9 cellular contexts compared by ENCODE assay signal in the genomic region with DNA sequence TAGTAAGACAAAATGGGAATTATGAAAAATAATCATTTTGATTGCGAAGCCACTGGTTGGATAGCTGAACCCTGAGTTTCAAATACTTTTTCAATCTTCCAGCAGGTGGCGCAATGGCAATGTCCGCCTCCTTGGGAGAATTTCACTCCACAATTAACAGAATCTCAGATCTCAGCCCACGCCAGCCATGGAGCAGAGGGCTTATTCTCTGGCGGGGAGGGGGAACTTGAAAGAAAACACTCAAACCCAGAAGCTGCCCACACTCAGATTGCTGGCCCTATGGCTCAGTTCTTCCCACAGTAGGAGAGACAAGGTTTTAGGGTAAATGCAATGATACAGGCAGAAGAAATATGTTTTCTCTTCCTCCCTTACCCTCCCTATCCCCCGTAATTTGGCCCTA. TPM values are rescaled to one million over a fixed set of nuclear protein-coding genes. Genes with fewer than 3 reads are reported as not detected.
A peak's percentile ranks its signal among the peaks of the same experiment; 100 is the strongest.
DNase-seq lines count a peak whose midpoint lies in the region; ATAC-seq, FAIRE-seq and TF ChIP-seq lines count a peak whose summit lies in the region.
"Had no signal": no experiment of that assay in that cellular context is flagged by ENCODE, and none has a peak within 500 bp of the region (broad histone marks: within the 10 kb centered on the region; RNA-seq: fewer than 3 reads in every experiment).

No MANE protein-coding gene starts in this region.

- no peaks in the 10 kb centered on the region for H3K4me1 Mint-ChIP-seq in Caco-2 (ENCODE audit: low read depth, unreplicated experiment)
- H3K4me1 Mint-ChIP-seq in activated CD8-positive, alpha-beta memory T cell treated with anti-CD3 and anti-CD28 coated beads, Interleukin-2, amount 10 ng/mL, durations not matched to agents 7 days and 5 days: no peaks in the 10 kb centered on the region

- H3K27ac Mint-ChIP-seq in Caco-2 (ENCODE audit: unreplicated experiment): no peak overlapping the region
- H3K27ac Mint-ChIP-seq in activated CD8-positive, alpha-beta memory T cell treated with anti-CD3 and anti-CD28 coated beads, Interleukin-2, amount 10 ng/mL, durations not matched to agents 7 days and 5 days: no peak overlapping the region
- H3K27ac Mint-ChIP-seq: T-helper 1 cell treated with Interleukin-12 subunit alpha and Interleukin-12 subunit beta and Interleukin-4 antibody, amounts not matched to agents 30 μg/mL and 1 μg/mL, for 36 hours had no signal

- peak; percentile 68 to 80 for TF ChIP-seq CTCF in Caco-2 (IDR thresholded peaks at IDR 0.05; ENCODE audit: insufficient read depth in 1 of 2, low read depth in 1 of 2, low read length in 1 of 2, severe bottlenecking in 1 of 2, unreplicated experiment in 1 of 2)

- H3K36me3 Mint-ChIP-seq in Caco-2 (ENCODE audit: insufficient read depth, unreplicated experiment): no peaks in the 10 kb centered on the region
- H3K36me3 Mint-ChIP-seq in activated CD8-positive, alpha-beta memory T cell treated with anti-CD3 and anti-CD28 coated beads, Interleukin-2, amount 10 ng/mL, durations not matched to agents 7 days and 5 days: no peaks in the 10 kb centered on the region

- H3K9me3 ChIP-seq in Caco-2: no peaks in the 10 kb centered on the region

- H3K9me3 Mint-ChIP-seq in Caco-2 (ENCODE audit: unreplicated experiment): no peaks in the 10 kb centered on the region
- no peaks in the 10 kb centered on the region for H3K9me3 Mint-ChIP-seq in activated CD8-positive, alpha-beta memory T cell treated with anti-CD3 and anti-CD28 coated beads, Interleukin-2, amount 10 ng/mL, durations not matched to agents 7 days and 5 days (ENCODE audit: low read depth)
- H3K9me3 Mint-ChIP-seq: T-helper 1 cell treated with Interleukin-12 subunit alpha and Interleukin-12 subunit beta and Interleukin-4 antibody, amounts not matched to agents 30 μg/mL and 1 μg/mL, for 36 hours had no signal

- H3K36me3 ChIP-seq in Caco-2 (ENCODE audit: control insufficient read depth, insufficient read depth, low read length): no peaks in the 10 kb centered on the region

- H3K27me3 ChIP-seq in Caco-2 (replicated peaks; ENCODE audit: control insufficient read depth, insufficient read depth, low read length): no peaks in the 10 kb centered on the region; the same call in 1 of the 2 replicates

- no TSS peak for BruUV-seq in Caco-2 (replicated peaks; lab: Mats Ljungman, UMichigan)

- no peak for ATAC-seq in activated CD8-positive, alpha-beta memory T cell treated with anti-CD3 and anti-CD28 coated beads, Interleukin-2, amount 10 ng/mL, durations not matched to agents 7 days and 5 days

- peaks cover 27% of the 10 kb centered on the region for H3K27me3 Mint-ChIP-seq in Caco-2 (ENCODE audit: insufficient read depth, unreplicated experiment)
- H3K27me3 Mint-ChIP-seq in activated CD8-positive, alpha-beta memory T cell treated with anti-CD3 and anti-CD28 coated beads, Interleukin-2, amount 10 ng/mL, durations not matched to agents 7 days and 5 days: peaks cover 56% of the 10 kb centered on the region

- FAIRE-seq in endometrium (lab: Jason Lieb, UNC): peak; percentile 64

- no peak overlapping the region for H3K4me3 Mint-ChIP-seq in Caco-2 (ENCODE audit: unreplicated experiment)
- no peak overlapping the region for H3K4me3 Mint-ChIP-seq in activated CD8-positive, alpha-beta memory T cell treated with anti-CD3 and anti-CD28 coated beads, Interleukin-2, amount 10 ng/mL, durations not matched to agents 7 days and 5 days
- H3K4me3 Mint-ChIP-seq: T-helper 1 cell treated with Interleukin-12 subunit alpha and Interleukin-12 subunit beta and Interleukin-4 antibody, amounts not matched to agents 30 μg/mL and 1 μg/mL, for 36 hours had no signal

- H3K4me3 ChIP-seq in Caco-2 (ENCODE audit: low read depth, low read length): no peak overlapping the region

- CTCF ChIA-PET in Caco-2 (lab: Charles Lee): interaction anchor here (0.7 to 3.2 kb wide), 6 partner anchors 20 to 945 kb away, joined by 3 to 35 read pairs (median 4); no protein-coding TSS in a partner anchor
- CTCF ChIA-PET in activated CD8-positive, alpha-beta memory T cell treated with anti-CD3 and anti-CD28 coated beads, Interleukin-2, amount 10 ng/mL, durations not matched to agents 7 days and 5 days (lab: Charles Lee): interaction anchor here (0.7 to 7.4 kb wide), 14 partner anchors 8 to 243 kb away, joined by 3 to 105 read pairs (median 4); no protein-coding TSS in a partner anchor

- no peaks in the 10 kb centered on the region for H3K4me1 ChIP-seq in Caco-2

- peak; percentile 42 to 64 for DNase-seq in Caco-2
- DNase-seq in H4 (ENCODE audit: low spot score): peak; percentile 52
- DNase-seq in NCI-H526 treated with DMSO at 0.1 percent for 48 hours (lab: John Stamatoyannopoulos, UW): peak; percentile 37
- DNase-seq in activated CD8-positive, alpha-beta memory T cell treated with anti-CD3 and anti-CD28 coated beads, Interleukin-2, amount 10 ng/mL, durations not matched to agents 7 days and 5 days: peak; percentile 61
- DNase-seq in myocyte (ENCODE audit: low read depth): peak; percentile 81
- DNase-seq in stimulated activated CD8-positive, alpha-beta memory T cell treated with anti-CD3 and anti-CD28 coated beads, Interleukin-7, amount 100 ng/mL, for 4 hours (ENCODE audit: low read depth in 2 of 2): peak; percentile 17 to 19
- DNase-seq in NCI-H187 treated with DMSO at 0.1 percent for 48 hours (lab: John Stamatoyannopoulos, UW): no peak

- intact Hi-C loops in Caco-2 (cut with micrococcal nuclease; ENCODE audit: unreplicated experiment): loop anchor here (1.0 kb wide), 2 partner anchors 102 to 124 kb away; no protein-coding TSS in a partner anchor

- POLR2A ChIA-PET in Caco-2 (lab: Charles Lee): interaction anchor here (0.6 kb wide), 1 partner anchor 1065 kb away, joined by 3 read pairs; no protein-coding TSS in a partner anchor

RNA-seq across cellular contexts. Expression of gene RCN1, which starts 38.7 kb away (rescaled TPM):
- total RNA-seq in Caco-2 (2022) (151 and 185 TPM in 2 replicates), myocyte (242 and 262 TPM in 2 replicates)
- 254 and 283 TPM in 2 replicates for total RNA-seq in H4 (2014; rRNA removed; shearing (Covaris generic))
- total RNA-seq in activated CD8-positive, alpha-beta memory T cell treated with anti-CD3 and anti-CD28 coated beads, Interleukin-2, amount 10 ng/mL, durations not matched to agents 7 days and 5 days: 10 to 100 TPM; 21.1 to 24.5 TPM
- polyA plus RNA-seq in myocyte (2012): 278 TPM
